Comparison of ENCODE assay signal across 8 cellular contexts in the genomic region with DNA sequence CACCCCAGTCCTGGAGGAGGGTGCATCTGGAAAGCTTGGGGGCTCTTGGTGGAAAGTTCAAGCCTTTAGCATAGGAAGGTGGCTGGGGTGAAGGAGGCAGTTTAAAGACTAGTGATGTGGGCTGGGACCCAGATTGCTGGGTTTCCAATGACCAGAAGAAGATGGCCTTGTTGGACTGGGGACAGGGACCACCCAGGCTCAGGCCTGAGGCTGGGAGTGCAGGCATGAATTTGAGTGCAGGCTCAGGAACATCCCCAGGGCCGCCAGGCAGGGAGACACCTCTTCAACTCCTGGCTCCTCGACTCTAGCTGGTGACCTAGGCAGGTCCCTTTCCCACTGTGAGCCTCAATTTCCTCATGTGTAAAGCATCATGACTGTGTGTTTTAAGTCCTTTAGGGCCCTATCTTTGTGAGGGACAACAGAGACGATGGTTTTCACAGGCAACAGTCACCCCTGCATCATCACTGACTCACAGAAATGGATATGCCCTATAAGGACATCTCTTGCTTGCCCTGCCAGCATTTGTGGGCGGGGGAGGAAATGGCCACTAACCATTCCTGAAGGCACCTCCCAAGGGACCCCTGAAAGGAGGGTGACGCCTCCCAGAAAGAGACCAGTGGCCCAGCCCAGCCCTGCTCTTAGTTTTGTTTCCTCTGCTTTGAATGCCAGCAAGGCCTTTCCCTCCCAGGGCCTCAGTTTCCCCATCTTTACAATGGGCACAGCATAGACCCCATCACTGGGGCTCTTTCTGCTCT. TPM values are rescaled to one million over a fixed set of nuclear protein-coding genes. Genes with fewer than 3 reads are reported as not detected.
DNase-seq lines count a peak whose midpoint lies in the region; ATAC-seq and TF ChIP-seq lines count a peak whose summit lies in the region.

No MANE protein-coding gene starts in this region.

- POLR2A ChIA-PET in PC-9 (lab: Charles Lee; ENCODE audit: unreplicated experiment): interaction anchor here (0.6 to 1.2 kb wide), 2 partner anchors 9 to 11 kb away, joined by 3 to 4 read pairs; a partner anchor contains a TSS
- POLR2A ChIA-PET in MCF 10A (lab: Yijun Ruan, JAX): interaction anchor here (2.0 kb wide), 1 partner anchor 11 kb away, joined by 7 read pairs; a partner anchor contains a TSS

- no peak overlapping the region for H2AFZ ChIP-seq in PC-9

- no peak for TF ChIP-seq CTCF in AG10803 (conservative IDR thresholded peaks at IDR 0.05; ENCODE audit: low read length)
- no peak for TF ChIP-seq CTCF in PC-9 (conservative IDR thresholded peaks at IDR 0.05)
- TF ChIP-seq CTCF in MCF 10A (IDR thresholded peaks at IDR 0.05; ENCODE audit: unreplicated experiment): no peak

- H3K36me3 Mint-ChIP-seq in MCF 10A (ENCODE audit: insufficient read depth, unreplicated experiment): no peaks in the 10 kb centered on the region

- H3K4me1 ChIP-seq in PC-9 (replicated peaks; ENCODE audit: insufficient read depth): peaks cover 16% of the 10 kb centered on the region
- peaks cover 0 to 3% of the 10 kb centered on the region in 2 donors for H3K4me1 ChIP-seq in muscle layer of duodenum (ENCODE audit: control insufficient read depth in 1 of 2, insufficient read depth in 2 of 2, low read length in 2 of 2)

- no peaks in the 10 kb centered on the region for H3K9me3 ChIP-seq in PC-9 (ENCODE audit: insufficient read depth, low read depth)
- H3K9me3 ChIP-seq in muscle layer of duodenum (ENCODE audit: control insufficient read depth in 1 of 2, low read length in 2 of 2): no peaks in the 10 kb centered on the region

- CTCF ChIA-PET in PC-9 (lab: Charles Lee) (no interaction called here), MCF 10A (lab: Yijun Ruan, JAX) (no interaction called here)

- no peaks in the 10 kb centered on the region for H3K27me3 Mint-ChIP-seq in MCF 10A (ENCODE audit: insufficient read depth, unreplicated experiment)

- H3K27me3 ChIP-seq in PC-9 (ENCODE audit: insufficient read depth, low read depth) (no peaks in the 10 kb centered on the region), muscle layer of duodenum (ENCODE audit: low read depth, low read length) (no peaks in the 10 kb centered on the region)

- H3K27ac Mint-ChIP-seq in MCF 10A (ENCODE audit: low read depth, unreplicated experiment): peak overlapping the region; percentile 57

- no peaks in the 10 kb centered on the region for H3K79me2 ChIP-seq in PC-9 (ENCODE audit: low read depth)

- peak; percentile 88 for DNase-seq in AG10803 (ENCODE audit: low read depth)
- peak; percentile 68 to 89 for DNase-seq in PC-9
- DNase-seq in MCF 10A (ENCODE audit: unreplicated experiment): peak; percentile 80
- DNase-seq in NCI-H1048 (lab: John Stamatoyannopoulos, UW): no peak
- no peak for DNase-seq in NAMALWA (ENCODE audit: low spot score)
- DNase-seq in DMS79 (lab: John Stamatoyannopoulos, UW): no peak

- H3K36me3 ChIP-seq in PC-9 (ENCODE audit: low read depth): no peaks in the 10 kb centered on the region
- H3K36me3 ChIP-seq in muscle layer of duodenum (ENCODE audit: control insufficient read depth in 1 of 2, insufficient read depth in 2 of 2, low read length in 2 of 2): peaks cover 0 to 13% of the 10 kb centered on the region in 2 donors

- H4K20me1 ChIP-seq in PC-9 (ENCODE audit: insufficient read depth): no peaks in the 10 kb centered on the region

- intact Hi-C loops in PC-9 (cut with micrococcal nuclease; ENCODE audit: unreplicated experiment): no loop called here
- intact Hi-C loops in MCF 10A (cut with micrococcal nuclease): no loop called here

- BruUV-seq in PC-9 (replicated peaks; lab: Mats Ljungman, UMichigan) (TSS peak; percentile 96), MCF 10A (replicated peaks; lab: Mats Ljungman, UMichigan) (no TSS peak)

- no peak overlapping the region for H3K4me3 ChIP-seq in AG10803 (ENCODE audit: low read length)
- no peak overlapping the region for H3K4me3 ChIP-seq in PC-9
- no peak overlapping the region for H3K4me3 ChIP-seq in muscle layer of duodenum (ENCODE audit: low read depth in 1 of 2, low read length in 2 of 2)

- H3K4me2 ChIP-seq in PC-9: peak overlapping the region; percentile 15; the same call in 1 of the 2 replicates

- H3K27ac ChIP-seq in PC-9: peak overlapping the region; percentile 77
- H3K27ac ChIP-seq in muscle layer of duodenum (ENCODE audit: low read length): peak overlapping the region; percentile 34

- no peak overlapping the region for H3K4me3 Mint-ChIP-seq in MCF 10A (ENCODE audit: unreplicated experiment)

- H3K9me3 Mint-ChIP-seq in MCF 10A (ENCODE audit: unreplicated experiment): no peaks in the 10 kb centered on the region

- no peaks in the 10 kb centered on the region for H3K9me2 ChIP-seq in PC-9 (ENCODE audit: insufficient read depth)

- no peaks in the 10 kb centered on the region for H3K4me1 Mint-ChIP-seq in MCF 10A (ENCODE audit: insufficient read depth, unreplicated experiment)

- peak; percentile 55 for ATAC-seq in GM21423 (IDR thresholded peaks at IDR 0.05; ENCODE audit: unreplicated experiment)

- H3F3A ChIP-seq in PC-9 (ENCODE audit: insufficient read depth, low read depth): no peaks in the 10 kb centered on the region

RNA-seq across cellular contexts. Expression of a gene that starts 11.1 kb away (rescaled TPM):
- 21.9 and 29.7 TPM in 2 replicates for total RNA-seq in PC-9 (2021)
- total RNA-seq in MCF 10A (2022): 8.0 and 14.5 TPM in 2 replicates

RNA-seq across cellular contexts. Expression of a gene that starts 38.7 kb away (rescaled TPM):
- total RNA-seq in PC-9 (2021) (not detected in 2 replicates), MCF 10A (2022) (not detected in 2 replicates)

Comparison
In these comparisons a context has a peak if more than half of its experiments do, and no peak if none do; other contexts are left out.
1. DNase-seq: peak in AG10803 (single experiment), PC-9 (2 of 2) and MCF 10A (single experiment); none in NCI-H1048 (single experiment), NAMALWA (single experiment) and DMS79 (single experiment).